ENCODE assay signal across 8 cellular contexts in the genomic region with DNA sequence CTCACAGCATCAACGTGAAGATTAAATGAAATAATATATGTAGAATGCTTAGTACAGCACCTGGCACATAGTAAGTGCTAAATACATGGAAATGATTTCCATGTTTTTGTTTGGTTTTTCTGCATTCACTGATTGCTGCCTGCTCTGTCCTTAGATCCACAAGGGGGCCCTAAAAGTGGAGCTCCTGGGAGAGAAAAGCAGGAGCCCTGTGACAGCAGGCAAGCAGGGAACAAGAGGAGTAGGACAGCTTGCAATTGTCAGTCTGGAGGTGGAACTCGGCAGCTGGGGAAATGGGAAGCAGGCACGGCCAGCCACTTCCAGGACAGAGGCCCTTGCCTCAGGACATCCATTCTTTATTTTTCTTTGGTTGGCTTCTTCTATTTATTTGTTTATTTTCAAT.
DNase-seq lines count a peak whose midpoint lies in the region; ATAC-seq and TF ChIP-seq lines count a peak whose summit lies in the region.
"Had no signal": no experiment of that assay in that cellular context is flagged by ENCODE, and none has a peak within 500 bp of the region (broad histone marks: within the 10 kb centered on the region; RNA-seq: fewer than 3 reads in every experiment).

No MANE protein-coding gene starts in this region.

- WGBS in sigmoid colon, 2 donors = 60 to 64% methylated on average over 3 of the region's 3 CpGs

- H3K27ac ChIP-seq in cardiac muscle cell (no peak overlapping the region), sigmoid colon (no peak overlapping the region)

- TF ChIP-seq POLR2A in sigmoid colon (IDR thresholded peaks at IDR 0.05) = no peak

- intact Hi-C loops in sigmoid colon (cut with DNase I) = no loop called here

- ATAC-seq in GM18858 (IDR thresholded peaks at IDR 0.05; ENCODE audit: unreplicated experiment) = no peak

- H3K27me3 ChIP-seq in cardiac muscle cell (no peaks in the 10 kb centered on the region), sigmoid colon (no peaks in the 10 kb centered on the region), BE2C (no peaks in the 10 kb centered on the region)

- TF ChIP-seq CTCF in cardiac muscle cell (IDR thresholded peaks at IDR 0.05; ENCODE audit: low read depth, low read length) = peak; percentile 46
- no peak for TF ChIP-seq CTCF in sigmoid colon (IDR thresholded peaks at IDR 0.05)
- no peak for TF ChIP-seq CTCF in BE2C (IDR thresholded peaks at IDR 0.05; ENCODE audit: low read depth, low read length)

- H3K9me3 ChIP-seq in cardiac muscle cell (ENCODE audit: low read depth) = peaks cover 4% of the 10 kb centered on the region
- no peaks in the 10 kb centered on the region for H3K9me3 ChIP-seq in sigmoid colon
- no peaks in the 10 kb centered on the region for H3K9me3 ChIP-seq in BE2C

- H3K4me3 ChIP-seq in cardiac muscle cell (no peak overlapping the region), sigmoid colon (no peak overlapping the region), BE2C (ENCODE audit: low read depth, low read length) (no peak overlapping the region)

- DNase-seq in HCEC 1CT = peak; percentile 22
- DNase-seq in SW480 (ENCODE audit: low spot score) = peak; percentile 70
- peak; percentile 41 to 46 for DNase-seq in cardiac muscle cell (ENCODE audit: low read depth in 1 of 2, low spot score in 1 of 2)
- peak; percentile 66 for DNase-seq in sigmoid colon
- no peak for DNase-seq in NCI-H2107 (lab: John Stamatoyannopoulos, UW)
- no peak for DNase-seq in BE2C
- DNase-seq: trophoblast cell had no signal

- H3K36me3 ChIP-seq in cardiac muscle cell = no peaks in the 10 kb centered on the region
- no peaks in the 10 kb centered on the region for H3K36me3 ChIP-seq in sigmoid colon
- no peaks in the 10 kb centered on the region for H3K36me3 ChIP-seq in BE2C

- no peak for TF ChIP-seq EP300 in sigmoid colon (IDR thresholded peaks at IDR 0.05)

- peaks cover 3% of the 10 kb centered on the region for H3K4me1 ChIP-seq in cardiac muscle cell (ENCODE audit: low read depth)
- H3K4me1 ChIP-seq in sigmoid colon = no peaks in the 10 kb centered on the region
- no peaks in the 10 kb centered on the region for H3K4me1 ChIP-seq in BE2C

Comparison
In these comparisons a context has a peak if more than half of its experiments do, and no peak if none do; other contexts are left out.
1. DNase-seq: peak in HCEC 1CT (single experiment), SW480 (single experiment), cardiac muscle cell (2 of 2) and sigmoid colon (single experiment); none in NCI-H2107 (single experiment) and BE2C (single experiment).